In genomic region chr11:79536155-79536917, GRCh38 we compare ENCODE assay signal across 22 cellular contexts.
DNase-seq lines count a peak whose midpoint lies in the region; ATAC-seq, FAIRE-seq and TF ChIP-seq lines count a peak whose summit lies in the region.
"Had no signal": no experiment of that assay in that cellular context is flagged by ENCODE, and none has a peak within 500 bp of the region (broad histone marks: within the 10 kb centered on the region; RNA-seq: fewer than 3 reads in every experiment).

No MANE protein-coding gene starts in this region.

- 67% methylated on average over 5 of the region's 5 CpGs for WGBS in esophagus muscularis mucosa
- WGBS in HepG2 (ENCODE audit: low lambda C conversion rate), result 2% methylated on average over 4 of the region's 5 CpGs

- H3K4me2 ChIP-seq in astrocyte (ENCODE audit: low read length) (no peak overlapping the region), HepG2 (ENCODE audit: low read depth, low read length) (no peak overlapping the region)
- H3K4me2 ChIP-seq: PC-9 had no signal

- CTCF ChIA-PET in HepG2 (lab: Yijun Ruan, JAX; ENCODE audit: low intra/inter-chr PET ratio, low total read pairs), result no interaction called here

- no peaks in the 10 kb centered on the region for H3K9me3 Mint-ChIP-seq in astrocyte (ENCODE audit: unreplicated experiment)

- H3K27ac ChIP-seq in astrocyte (ENCODE audit: low read depth, low read length) (no peak overlapping the region), esophagus muscularis mucosa (replicated peaks in 1 of 4) (no peak overlapping the region), HepG2 (ENCODE audit: extremely low read length, insufficient read depth, low read length) (no peak overlapping the region)
- H3K27ac ChIP-seq: PC-9 had no signal

- no peak for TF ChIP-seq CTCF in astrocyte (IDR thresholded peaks at IDR 0.05; ENCODE audit: insufficient read depth, low read depth, low read length)
- TF ChIP-seq CTCF in esophagus muscularis mucosa (IDR thresholded peaks at IDR 0.05), result no peak
- TF ChIP-seq CTCF in HepG2 (CRISPR knock-in tag; IDR thresholded peaks at IDR 0.05), result no peak

- H3K36me3 Mint-ChIP-seq in astrocyte (ENCODE audit: low read depth, unreplicated experiment), result no peaks in the 10 kb centered on the region
- H3K36me3 Mint-ChIP-seq: CD4-positive, CD25-positive, alpha-beta regulatory T cell had no signal

- no peak for TF ChIP-seq RAD21 in HepG2 (CRISPR knock-in tag; IDR thresholded peaks at IDR 0.05)

- peak; percentile 52 for ATAC-seq in left ventricle myocardium superior
- ATAC-seq in HepG2, result no peak
- ATAC-seq in HG02759 (IDR thresholded peaks at IDR 0.05; ENCODE audit: unreplicated experiment), result no peak
- ATAC-seq: SK-N-SH treated with all-trans-retinoic acid at 6 μM for 48 hours had no signal

- H3K9ac ChIP-seq in astrocyte (ENCODE audit: low read length) (no peak overlapping the region), HepG2 (ENCODE audit: insufficient read depth, low read depth, low read length) (no peak overlapping the region)

- no peak overlapping the region for H3K27ac Mint-ChIP-seq in astrocyte (ENCODE audit: unreplicated experiment)
- H3K27ac Mint-ChIP-seq: CD4-positive, CD25-positive, alpha-beta regulatory T cell had no signal

- intact Hi-C loops in left ventricle myocardium superior (cut with micrococcal nuclease), result no loop called here
- intact Hi-C loops in cardiac septum (cut with DNase I), result no loop called here
- intact Hi-C loops in esophagus muscularis mucosa (cut with DNase I), result no loop called here
- intact Hi-C loops in HepG2 (cut with micrococcal nuclease; ENCODE audit: unreplicated experiment), result no loop called here

- H2AFZ ChIP-seq in astrocyte (ENCODE audit: low read depth, low read length) (no peak overlapping the region), HepG2 (ENCODE audit: low read length) (no peak overlapping the region)
- H2AFZ ChIP-seq: PC-9 had no signal

- H3K9me3 ChIP-seq in astrocyte (ENCODE audit: insufficient read depth, low read depth, low read length), result no peaks in the 10 kb centered on the region
- H3K9me3 ChIP-seq in esophagus muscularis mucosa, result no peaks in the 10 kb centered on the region
- no peaks in the 10 kb centered on the region for H3K9me3 ChIP-seq in HepG2 (ENCODE audit: low read length)

- POLR2A ChIA-PET in HepG2 (lab: Yijun Ruan, JAX), result interaction anchor here (0.6 kb wide), 1 partner anchor 12 kb away, joined by 4 read pairs; no protein-coding TSS in a partner anchor

- no peak overlapping the region for H3K4me3 ChIP-seq in astrocyte (ENCODE audit: insufficient read depth, low read depth, low read length)
- H3K4me3 ChIP-seq in esophagus muscularis mucosa, result no peak overlapping the region
- H3K4me3 ChIP-seq in HepG2 (replicated peaks in 1 of 3; ENCODE audit: insufficient read depth in 1 of 3, low read depth in 2 of 3, low read length in 3 of 3), result no peak overlapping the region
- H3K4me3 ChIP-seq: PC-9 had no signal

- DNase-seq in left ventricle myocardium superior (no peak), cardiac septum (ENCODE audit: low spot score) (no peak), astrocyte (ENCODE audit: low read depth) (no peak), esophagus muscularis mucosa (ENCODE audit: extremely low spot score) (peak; percentile 78), HepG2 (ENCODE audit: low spot score) (no peak)
- DNase-seq in stimulated activated naive CD4-positive, alpha-beta T cell treated with Interleukin-2 at 50 U/mL for 16 hours (lab: John Stamatoyannopoulos, UW), result no peak
- DNase-seq: CD4-positive, CD25-positive, alpha-beta regulatory T cell; DND-41; GOT3; HCEC 1CT; IMR-90; MV-4-11; NCI-H1105 treated with DMSO at 0.1 percent for 48 hours; NCI-H2029 treated with DMSO at 0.1 percent for 48 hours; NCI-H2171 treated with DMSO at 0.1 percent for 48 hours; NCI-H524 treated with DMSO at 0.1 percent for 48 hours; PC-9; RPMI8226 had no signal

- H3K4me1 Mint-ChIP-seq in astrocyte (ENCODE audit: low read depth, unreplicated experiment), result peaks cover 8% of the 10 kb centered on the region
- H3K4me1 Mint-ChIP-seq: CD4-positive, CD25-positive, alpha-beta regulatory T cell had no signal

- H3K79me2 ChIP-seq in astrocyte (ENCODE audit: insufficient read depth, low read length) (no peaks in the 10 kb centered on the region), HepG2 (ENCODE audit: insufficient read depth, low read length) (no peaks in the 10 kb centered on the region)

- TF ChIP-seq EP300 in esophagus muscularis mucosa (IDR thresholded peaks at IDR 0.05), result no peak
- TF ChIP-seq EP300 in HepG2 (IDR thresholded peaks at IDR 0.05; ENCODE audit: low read depth in 2 of 2, low read length in 2 of 2), result no peak
- TF ChIP-seq EP300 in HepG2 (CRISPR knock-in tag; IDR thresholded peaks at IDR 0.05; ENCODE audit: borderline replicate concordance), result no peak

- H3K27me3 Mint-ChIP-seq in astrocyte (ENCODE audit: low read depth, unreplicated experiment), result peaks cover 8% of the 10 kb centered on the region
- H3K27me3 Mint-ChIP-seq: CD4-positive, CD25-positive, alpha-beta regulatory T cell had no signal

- in situ Hi-C loops in HepG2 (cut with HindIII; ENCODE audit: extremely low pct_ligation_motif_present, low pct_unique_long_range_greater_than_20kb), result no loop called here

- FAIRE-seq in astrocyte (lab: Jason Lieb, UNC), result no peak
- no peak for FAIRE-seq in HepG2 (lab: Jason Lieb, UNC)
- FAIRE-seq: GM12892, HTR-8/SVneo had no signal

- H4K20me1 ChIP-seq in astrocyte (ENCODE audit: insufficient read depth, low read length) (no peaks in the 10 kb centered on the region), HepG2 (ENCODE audit: insufficient read depth, low read length) (no peaks in the 10 kb centered on the region)

- no TSS peak for BruUV-seq in HepG2 (replicated peaks; lab: Mats Ljungman, UMichigan)

- H3K36me3 ChIP-seq in astrocyte (ENCODE audit: insufficient read depth, low read length) (no peaks in the 10 kb centered on the region), esophagus muscularis mucosa (no peaks in the 10 kb centered on the region), HepG2 (replicated peaks in 1 of 2; ENCODE audit: control insufficient read depth in 1 of 2, insufficient read depth in 2 of 2, low read length in 2 of 2) (no peaks in the 10 kb centered on the region)

- H3K27me3 ChIP-seq in astrocyte (ENCODE audit: insufficient read depth, low read length), result peaks cover 5% of the 10 kb centered on the region
- H3K27me3 ChIP-seq in esophagus muscularis mucosa, result no peaks in the 10 kb centered on the region
- H3K27me3 ChIP-seq in HepG2 (ENCODE audit: control insufficient read depth in 1 of 2, insufficient read depth in 2 of 2, low read length in 2 of 2), result no peaks in the 10 kb centered on the region

- no peak for TF ChIP-seq POLR2A in esophagus muscularis mucosa (IDR thresholded peaks at IDR 0.05; ENCODE audit: low read depth)
- TF ChIP-seq POLR2A in HepG2 (IDR thresholded peaks at IDR 0.05; ENCODE audit: insufficient read depth in 1 of 2, low read depth in 2 of 2, low read length in 2 of 2), result no peak

- peak overlapping the region; percentile 17 for H3K4me3 Mint-ChIP-seq in astrocyte (ENCODE audit: unreplicated experiment)
- H3K4me3 Mint-ChIP-seq: CD4-positive, CD25-positive, alpha-beta regulatory T cell had no signal

- H3K4me1 ChIP-seq in astrocyte (ENCODE audit: insufficient read depth, low read length) (no peaks in the 10 kb centered on the region), esophagus muscularis mucosa (no peaks in the 10 kb centered on the region), HepG2 (ENCODE audit: insufficient read depth, low read length) (no peaks in the 10 kb centered on the region)

TF ChIP-seq in HepG2, 621 proteins besides CTCF, POLR2A, EP300 and RAD21 (continues in another document):
- TF ChIP-seq ZNF577 (CRISPR knock-in tag; IDR thresholded peaks at IDR 0.05; ENCODE audit: borderline replicate concordance, low read depth) (no peak), ZNF776 (CRISPR knock-in tag; IDR thresholded peaks at IDR 0.05) (no peak), ZFX (CRISPR knock-in tag; IDR thresholded peaks at IDR 0.05; ENCODE audit: low read depth) (no peak), ZNF878 (CRISPR knock-in tag; IDR thresholded peaks at IDR 0.05) (no peak), DNMT1 (CRISPR knock-in tag; IDR thresholded peaks at IDR 0.05) (no peak), TOE1 (CRISPR knock-in tag; IDR thresholded peaks at IDR 0.05) (no peak), ZNF782 (CRISPR knock-in tag; IDR thresholded peaks at IDR 0.05; ENCODE audit: borderline replicate concordance) (no peak), POLR2G (IDR thresholded peaks at IDR 0.05; ENCODE audit: low read depth, low read length) (no peak)
- TF ChIP-seq, protein P1, sequence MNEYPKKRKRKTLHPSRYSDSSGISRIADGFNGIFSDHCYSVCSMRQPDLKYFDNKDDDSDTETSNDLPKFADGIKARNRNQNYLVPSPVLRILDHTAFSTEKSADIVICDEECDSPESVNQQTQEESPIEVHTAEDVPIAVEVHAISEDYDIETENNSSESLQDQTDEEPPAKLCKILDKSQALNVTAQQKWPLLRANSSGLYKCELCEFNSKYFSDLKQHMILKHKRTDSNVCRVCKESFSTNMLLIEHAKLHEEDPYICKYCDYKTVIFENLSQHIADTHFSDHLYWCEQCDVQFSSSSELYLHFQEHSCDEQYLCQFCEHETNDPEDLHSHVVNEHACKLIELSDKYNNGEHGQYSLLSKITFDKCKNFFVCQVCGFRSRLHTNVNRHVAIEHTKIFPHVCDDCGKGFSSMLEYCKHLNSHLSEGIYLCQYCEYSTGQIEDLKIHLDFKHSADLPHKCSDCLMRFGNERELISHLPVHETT (CRISPR knock-in tag; conservative IDR thresholded peaks at IDR 0.05), result no peak
- TF ChIP-seq, protein P2, sequence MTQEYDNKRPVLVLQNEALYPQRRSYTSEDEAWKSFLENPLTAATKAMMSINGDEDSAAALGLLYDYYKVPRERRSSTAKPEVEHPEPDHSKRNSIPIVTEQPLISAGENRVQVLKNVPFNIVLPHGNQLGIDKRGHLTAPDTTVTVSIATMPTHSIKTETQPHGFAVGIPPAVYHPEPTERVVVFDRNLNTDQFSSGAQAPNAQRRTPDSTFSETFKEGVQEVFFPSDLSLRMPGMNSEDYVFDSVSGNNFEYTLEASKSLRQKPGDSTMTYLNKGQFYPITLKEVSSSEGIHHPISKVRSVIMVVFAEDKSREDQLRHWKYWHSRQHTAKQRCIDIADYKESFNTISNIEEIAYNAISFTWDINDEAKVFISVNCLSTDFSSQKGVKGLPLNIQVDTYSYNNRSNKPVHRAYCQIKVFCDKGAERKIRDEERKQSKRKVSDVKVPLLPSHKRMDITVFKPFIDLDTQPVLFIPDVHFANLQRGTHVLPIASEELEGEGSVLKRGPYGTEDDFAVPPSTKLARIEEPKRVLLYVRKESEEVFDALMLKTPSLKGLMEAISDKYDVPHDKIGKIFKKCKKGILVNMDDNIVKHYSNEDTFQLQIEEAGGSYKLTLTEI (CRISPR knock-in tag; conservative IDR thresholded peaks at IDR 0.05), result no peak
